ENCODE assay signal across 1 cellular context in the genomic region with DNA sequence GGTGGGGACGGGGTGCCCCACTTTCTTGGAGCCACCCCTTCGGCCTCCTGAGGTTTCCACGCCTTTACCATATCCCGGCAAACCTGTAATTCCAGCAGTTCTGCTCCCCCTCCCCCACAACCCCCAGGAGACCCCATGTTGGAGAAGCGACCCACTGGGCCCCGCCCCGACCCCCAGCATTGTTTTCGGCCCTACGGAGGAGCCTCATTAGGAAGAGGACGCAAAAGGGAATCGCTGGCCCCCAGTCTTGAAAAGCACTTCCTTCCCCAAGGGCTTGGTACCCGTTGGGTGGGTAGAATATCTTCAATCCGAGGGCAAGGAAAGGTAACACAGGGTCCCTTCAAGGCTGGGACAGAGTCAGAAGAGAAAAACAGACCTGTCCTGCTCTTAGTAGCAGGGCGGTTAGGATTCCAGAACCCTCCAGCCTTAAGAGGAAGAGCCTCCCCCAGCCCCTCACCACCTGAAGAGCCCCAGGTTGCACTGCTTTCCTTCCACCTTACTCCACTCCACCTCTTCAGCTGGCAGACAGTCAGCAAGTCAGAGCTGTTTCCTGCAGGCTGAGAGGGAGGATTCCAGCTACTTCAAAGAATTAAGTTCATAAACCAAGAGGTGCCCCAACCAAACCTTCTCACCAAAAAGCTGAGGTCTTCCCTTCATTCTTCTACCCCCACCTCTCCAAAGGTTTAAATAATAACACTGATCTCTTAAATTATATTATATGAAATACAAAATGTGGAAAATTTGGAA.
TF ChIP-seq lines count a peak whose summit lies in the region.

No MANE protein-coding gene starts in this region.

TF ChIP-seq in GM12878, 131 proteins besides CTCF, POLR2A, EP300 and RAD21:
- TF ChIP-seq, protein P1, sequence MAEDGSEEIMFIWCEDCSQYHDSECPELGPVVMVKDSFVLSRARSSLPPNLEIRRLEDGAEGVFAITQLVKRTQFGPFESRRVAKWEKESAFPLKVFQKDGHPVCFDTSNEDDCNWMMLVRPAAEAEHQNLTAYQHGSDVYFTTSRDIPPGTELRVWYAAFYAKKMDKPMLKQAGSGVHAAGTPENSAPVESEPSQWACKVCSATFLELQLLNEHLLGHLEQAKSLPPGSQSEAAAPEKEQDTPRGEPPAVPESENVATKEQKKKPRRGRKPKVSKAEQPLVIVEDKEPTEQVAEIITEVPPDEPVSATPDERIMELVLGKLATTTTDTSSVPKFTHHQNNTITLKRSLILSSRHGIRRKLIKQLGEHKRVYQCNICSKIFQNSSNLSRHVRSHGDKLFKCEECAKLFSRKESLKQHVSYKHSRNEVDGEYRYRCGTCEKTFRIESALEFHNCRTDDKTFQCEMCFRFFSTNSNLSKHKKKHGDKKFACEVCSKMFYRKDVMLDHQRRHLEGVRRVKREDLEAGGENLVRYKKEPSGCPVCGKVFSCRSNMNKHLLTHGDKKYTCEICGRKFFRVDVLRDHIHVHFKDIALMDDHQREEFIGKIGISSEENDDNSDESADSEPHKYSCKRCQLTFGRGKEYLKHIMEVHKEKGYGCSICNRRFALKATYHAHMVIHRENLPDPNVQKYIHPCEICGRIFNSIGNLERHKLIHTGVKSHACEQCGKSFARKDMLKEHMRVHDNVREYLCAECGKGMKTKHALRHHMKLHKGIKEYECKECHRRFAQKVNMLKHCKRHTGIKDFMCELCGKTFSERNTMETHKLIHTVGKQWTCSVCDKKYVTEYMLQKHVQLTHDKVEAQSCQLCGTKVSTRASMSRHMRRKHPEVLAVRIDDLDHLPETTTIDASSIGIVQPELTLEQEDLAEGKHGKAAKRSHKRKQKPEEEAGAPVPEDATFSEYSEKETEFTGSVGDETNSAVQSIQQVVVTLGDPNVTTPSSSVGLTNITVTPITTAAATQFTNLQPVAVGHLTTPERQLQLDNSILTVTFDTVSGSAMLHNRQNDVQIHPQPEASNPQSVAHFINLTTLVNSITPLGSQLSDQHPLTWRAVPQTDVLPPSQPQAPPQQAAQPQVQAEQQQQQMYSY (CRISPR knock-in tag; IDR thresholded peaks at IDR 0.05): no peak
- TF ChIP-seq NFXL1 (IDR thresholded peaks at IDR 0.05; ENCODE audit: borderline replicate concordance) (no peak), SMC3 (IDR thresholded peaks at IDR 0.05; ENCODE audit: borderline replicate concordance, low read length) (no peak), SUPT20H (IDR thresholded peaks at IDR 0.05; ENCODE audit: borderline replicate concordance, control insufficient read depth, low read depth, low read length) (no peak), POLR2AphosphoS2 (IDR thresholded peaks at IDR 0.05; ENCODE audit: low read depth, low read length) (no peak), MTA2 (IDR thresholded peaks at IDR 0.05; ENCODE audit: low read depth) (no peak), NR2C1 (IDR thresholded peaks at IDR 0.05) (no peak), SREBF2 (IDR thresholded peaks at IDR 0.05; ENCODE audit: low read length) (no peak), ZNF207 (IDR thresholded peaks at IDR 0.05; ENCODE audit: borderline replicate concordance) (no peak), EGR1 (IDR thresholded peaks at IDR 0.05; ENCODE audit: borderline replicate concordance in 1 of 2, low read depth in 2 of 2, low read length in 2 of 2) (no peak), ETV6 (conservative IDR thresholded peaks at IDR 0.05 in 1 of 2, IDR thresholded peaks at IDR 0.05 in 1 of 2; ENCODE audit: borderline replicate concordance in 1 of 2, low read depth in 1 of 2) (no peak), ATF7 (IDR thresholded peaks at IDR 0.05; ENCODE audit: low read depth) (no peak)
- TF ChIP-seq, protein P2, sequence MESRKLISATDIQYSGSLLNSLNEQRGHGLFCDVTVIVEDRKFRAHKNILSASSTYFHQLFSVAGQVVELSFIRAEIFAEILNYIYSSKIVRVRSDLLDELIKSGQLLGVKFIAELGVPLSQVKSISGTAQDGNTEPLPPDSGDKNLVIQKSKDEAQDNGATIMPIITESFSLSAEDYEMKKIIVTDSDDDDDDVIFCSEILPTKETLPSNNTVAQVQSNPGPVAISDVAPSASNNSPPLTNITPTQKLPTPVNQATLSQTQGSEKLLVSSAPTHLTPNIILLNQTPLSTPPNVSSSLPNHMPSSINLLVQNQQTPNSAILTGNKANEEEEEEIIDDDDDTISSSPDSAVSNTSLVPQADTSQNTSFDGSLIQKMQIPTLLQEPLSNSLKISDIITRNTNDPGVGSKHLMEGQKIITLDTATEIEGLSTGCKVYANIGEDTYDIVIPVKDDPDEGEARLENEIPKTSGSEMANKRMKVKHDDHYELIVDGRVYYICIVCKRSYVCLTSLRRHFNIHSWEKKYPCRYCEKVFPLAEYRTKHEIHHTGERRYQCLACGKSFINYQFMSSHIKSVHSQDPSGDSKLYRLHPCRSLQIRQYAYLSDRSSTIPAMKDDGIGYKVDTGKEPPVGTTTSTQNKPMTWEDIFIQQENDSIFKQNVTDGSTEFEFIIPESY (IDR thresholded peaks at IDR 0.05): no peak
- TF ChIP-seq, protein P3, sequence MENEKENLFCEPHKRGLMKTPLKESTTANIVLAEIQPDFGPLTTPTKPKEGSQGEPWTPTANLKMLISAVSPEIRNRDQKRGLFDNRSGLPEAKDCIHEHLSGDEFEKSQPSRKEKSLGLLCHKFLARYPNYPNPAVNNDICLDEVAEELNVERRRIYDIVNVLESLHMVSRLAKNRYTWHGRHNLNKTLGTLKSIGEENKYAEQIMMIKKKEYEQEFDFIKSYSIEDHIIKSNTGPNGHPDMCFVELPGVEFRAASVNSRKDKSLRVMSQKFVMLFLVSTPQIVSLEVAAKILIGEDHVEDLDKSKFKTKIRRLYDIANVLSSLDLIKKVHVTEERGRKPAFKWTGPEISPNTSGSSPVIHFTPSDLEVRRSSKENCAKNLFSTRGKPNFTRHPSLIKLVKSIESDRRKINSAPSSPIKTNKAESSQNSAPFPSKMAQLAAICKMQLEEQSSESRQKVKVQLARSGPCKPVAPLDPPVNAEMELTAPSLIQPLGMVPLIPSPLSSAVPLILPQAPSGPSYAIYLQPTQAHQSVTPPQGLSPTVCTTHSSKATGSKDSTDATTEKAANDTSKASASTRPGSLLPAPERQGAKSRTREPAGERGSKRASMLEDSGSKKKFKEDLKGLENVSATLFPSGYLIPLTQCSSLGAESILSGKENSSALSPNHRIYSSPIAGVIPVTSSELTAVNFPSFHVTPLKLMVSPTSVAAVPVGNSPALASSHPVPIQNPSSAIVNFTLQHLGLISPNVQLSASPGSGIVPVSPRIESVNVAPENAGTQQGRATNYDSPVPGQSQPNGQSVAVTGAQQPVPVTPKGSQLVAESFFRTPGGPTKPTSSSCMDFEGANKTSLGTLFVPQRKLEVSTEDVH (IDR thresholded peaks at IDR 0.05; ENCODE audit: low read depth, partially characterized antibody): no peak
